Comparison of ENCODE assay signal across 8 cellular contexts in genomic region chr10:116287906-116288501, GRCh38. TPM values are rescaled to one million over a fixed set of nuclear protein-coding genes. Genes with fewer than 3 reads are reported as not detected.
A peak's percentile ranks its signal among the peaks of the same experiment; 100 is the strongest.
DNase-seq lines count a peak whose midpoint lies in the region; ATAC-seq and TF ChIP-seq lines count a peak whose summit lies in the region.

No MANE protein-coding gene starts in this region.

- intact Hi-C loops in activated CD4-positive, alpha-beta memory T cell treated with anti-CD3 and anti-CD28 coated beads for 36 hours (cut with micrococcal nuclease), result loop anchor here (2.0 to 5.0 kb wide), 2 partner anchors 581 to 1116 kb away; no protein-coding TSS in a partner anchor

- H3K9me3 ChIP-seq in OCI-LY3 (ENCODE audit: insufficient read depth, low read length), result no peaks in the 10 kb centered on the region

- CTCF ChIA-PET in BJ (lab: Yijun Ruan, JAX), result interaction anchor here (0.6 to 4.7 kb wide), 54 partner anchors 9 to 926 kb away, joined by 3 to 78 read pairs (median 3); partner anchors contain the start of gene GFRA1
- CTCF ChIA-PET in activated CD4-positive, alpha-beta memory T cell treated with anti-CD3 and anti-CD28 coated beads for 36 hours (lab: Charles Lee), result interaction anchor here (0.6 to 1.6 kb wide), 3 partner anchors 16 to 582 kb away, joined by 3 to 6 read pairs (median 4); no protein-coding TSS in a partner anchor

- no peaks in the 10 kb centered on the region for H3K36me3 Mint-ChIP-seq in mesothelial cell of epicardium
- H3K36me3 Mint-ChIP-seq in activated CD4-positive, alpha-beta memory T cell treated with anti-CD3 and anti-CD28 coated beads for 36 hours, result no peaks in the 10 kb centered on the region

- H3K36me3 ChIP-seq in BJ (ENCODE audit: control insufficient read depth, insufficient read depth, low read length) (no peaks in the 10 kb centered on the region), H7 (replicated peaks; ENCODE audit: control insufficient read depth, insufficient read depth, low read length) (no peaks in the 10 kb centered on the region), OCI-LY3 (replicated peaks; ENCODE audit: low read depth, low read length) (no peaks in the 10 kb centered on the region)

- H3K27me3 ChIP-seq in BJ (ENCODE audit: control insufficient read depth, insufficient read depth, low read length) (no peaks in the 10 kb centered on the region), H7 (ENCODE audit: control insufficient read depth, insufficient read depth, low read length) (no peaks in the 10 kb centered on the region), OCI-LY3 (ENCODE audit: low read depth, low read length) (no peaks in the 10 kb centered on the region; the same call in 1 of the 2 replicates)

- no peak overlapping the region for H3K27ac Mint-ChIP-seq in mesothelial cell of epicardium
- no peak overlapping the region for H3K27ac Mint-ChIP-seq in activated CD4-positive, alpha-beta memory T cell treated with anti-CD3 and anti-CD28 coated beads for 36 hours

- H3K79me2 ChIP-seq in OCI-LY3 (ENCODE audit: low read length), result no peaks in the 10 kb centered on the region

- TF ChIP-seq CTCF in BJ (IDR thresholded peaks at IDR 0.05; ENCODE audit: insufficient read depth, low read depth, low read length) (peak; percentile 72), OCI-LY3 (IDR thresholded peaks at IDR 0.05; ENCODE audit: low read depth, low read length) (peak; percentile 44), mesothelial cell of epicardium (IDR thresholded peaks at IDR 0.05; ENCODE audit: unreplicated experiment) (peak; percentile 72)

- peaks cover 8% of the 10 kb centered on the region for H3K9me3 Mint-ChIP-seq in mesothelial cell of epicardium
- H3K9me3 Mint-ChIP-seq in activated CD4-positive, alpha-beta memory T cell treated with anti-CD3 and anti-CD28 coated beads for 36 hours, result no peaks in the 10 kb centered on the region

- DNase-seq in BJ (ENCODE audit: low read depth) (no peak), H7 (peak; percentile 42), dermis blood vessel endothelial cell (peak; percentile 73), mesothelial cell of epicardium (ENCODE audit: low spot score in 2 of 2, unreplicated experiment in 2 of 2) (no peak), NCI-H2029 treated with DMSO at 0.1 percent for 48 hours (lab: John Stamatoyannopoulos, UW) (no peak)
- DNase-seq in activated CD4-positive, alpha-beta memory T cell treated with anti-CD3 and anti-CD28 coated beads for 36 hours, result no peak

- H3K4me2 ChIP-seq in OCI-LY3 (ENCODE audit: low read length), result no peak overlapping the region

- ATAC-seq in GM21723 (IDR thresholded peaks at IDR 0.05; ENCODE audit: unreplicated experiment), result no peak

- H3K4me1 ChIP-seq in OCI-LY3 (ENCODE audit: low read length), result no peaks in the 10 kb centered on the region

- H3K27me3 Mint-ChIP-seq in mesothelial cell of epicardium (ENCODE audit: low read depth), result peaks cover 7% of the 10 kb centered on the region
- H3K27me3 Mint-ChIP-seq in activated CD4-positive, alpha-beta memory T cell treated with anti-CD3 and anti-CD28 coated beads for 36 hours, result peaks cover 2% of the 10 kb centered on the region

- H3K4me3 Mint-ChIP-seq in mesothelial cell of epicardium, result no peak overlapping the region
- no peak overlapping the region for H3K4me3 Mint-ChIP-seq in activated CD4-positive, alpha-beta memory T cell treated with anti-CD3 and anti-CD28 coated beads for 36 hours

- no peak overlapping the region for H2AFZ ChIP-seq in OCI-LY3 (ENCODE audit: low read depth, low read length)

- H4K20me1 ChIP-seq in OCI-LY3 (ENCODE audit: insufficient read depth, low read length), result no peaks in the 10 kb centered on the region

- POLR2A ChIA-PET in BJ (lab: Charles Lee), result no interaction called here
- POLR2A ChIA-PET in activated CD4-positive, alpha-beta memory T cell treated with anti-CD3 and anti-CD28 coated beads for 36 hours (lab: Charles Lee), result no interaction called here

- H3K4me3 ChIP-seq in BJ (ENCODE audit: low read depth, low read length) (no peak overlapping the region), H7 (ENCODE audit: insufficient read depth, low read depth, low read length) (no peak overlapping the region), OCI-LY3 (ENCODE audit: low read length) (no peak overlapping the region)

- H3K27ac ChIP-seq in OCI-LY3 (ENCODE audit: low read length), result no peak overlapping the region

- H3K4me1 Mint-ChIP-seq in mesothelial cell of epicardium, result peaks cover 1% of the 10 kb centered on the region
- H3K4me1 Mint-ChIP-seq in activated CD4-positive, alpha-beta memory T cell treated with anti-CD3 and anti-CD28 coated beads for 36 hours (ENCODE audit: low read depth), result no peaks in the 10 kb centered on the region

- no peak overlapping the region for H3K9ac ChIP-seq in OCI-LY3 (ENCODE audit: low read length)

RNA-seq across cellular contexts. Expression of gene GFRA1, which starts 15.0 kb away (rescaled TPM):
- 25.9 and 41.6 TPM in 2 replicates for polyA plus RNA-seq in BJ (2011; rRNA removed)
- polyA minus RNA-seq in BJ (2011; rRNA and poly(A)+ RNA removed), result 16.5 and 16.9 TPM in 2 replicates
- total RNA-seq in H7 (2014; rRNA removed; shearing (Covaris generic)), result 1.6 and 1.7 TPM in 2 replicates
- 36.4 and 51.3 TPM in 2 replicates for total RNA-seq in dermis blood vessel endothelial cell
- total RNA-seq in mesothelial cell of epicardium, result 38.7 to 42.4 TPM (median 40.8 TPM) in 3 replicates
- not detected for total RNA-seq in activated CD4-positive, alpha-beta memory T cell treated with anti-CD3 and anti-CD28 coated beads for 36 hours

RNA-seq across cellular contexts. Expression of gene CCDC172, which starts 36.2 kb away (rescaled TPM):
- not detected in 2 replicates for polyA plus RNA-seq in BJ (2011; rRNA removed)
- not detected in 2 replicates for polyA minus RNA-seq in BJ (2011; rRNA and poly(A)+ RNA removed)
- total RNA-seq in H7 (2014; rRNA removed; shearing (Covaris generic)), result 1.0 and 3.4 TPM in 2 replicates
- total RNA-seq in dermis blood vessel endothelial cell (not detected in 2 replicates), mesothelial cell of epicardium (not detected in 3 replicates)
- total RNA-seq in activated CD4-positive, alpha-beta memory T cell treated with anti-CD3 and anti-CD28 coated beads for 36 hours, result not detected

Comparison
In these comparisons a context has a peak if more than half of its experiments do, and no peak if none do; other contexts are left out.
1. DNase-seq: peak in H7 (single experiment) and dermis blood vessel endothelial cell (single experiment); none in BJ (single experiment), mesothelial cell of epicardium (0 of 2), NCI-H2029 treated with DMSO at 0.1 percent for 48 hours (single experiment) and activated CD4-positive, alpha-beta memory T cell treated with anti-CD3 and anti-CD28 coated beads for 36 hours (single experiment).
2. RNA of gene GFRA1, which starts 15.0 kb away (total RNA-seq): 38.7 to 42.4 TPM in mesothelial cell of epicardium and 36.4 to 51.3 TPM in dermis blood vessel endothelial cell; 1.6 to 1.7 TPM in H7 and not detected in activated CD4-positive, alpha-beta memory T cell treated with anti-CD3 and anti-CD28 coated beads for 36 hours; every median in the first group is over 10 times any median in the second.
3. Peak in every context shown above with its lines, with median percentiles within 50 percentile points of each other: CTCF ChIP-seq.